Comparison of ENCODE assay signal across 22 cellular contexts in genomic region chr1:150053911-150054310, GRCh38. TPM values are rescaled to one million over a fixed set of nuclear protein-coding genes. Genes with fewer than 3 reads are reported as not detected.
A peak's percentile ranks its signal among the peaks of the same experiment; 100 is the strongest.
DNase-seq lines count a peak whose midpoint lies in the region; ATAC-seq and TF ChIP-seq lines count a peak whose summit lies in the region.
"Had no signal": no experiment of that assay in that cellular context is flagged by ENCODE, and none has a peak within 500 bp of the region (broad histone marks: within the 10 kb centered on the region; RNA-seq: fewer than 3 reads in every experiment).

No MANE protein-coding gene starts in this region.

- no peak overlapping the region for H3K27ac ChIP-seq in upper lobe of right lung
- H3K27ac ChIP-seq in PC-9: no peak overlapping the region
- H3K27ac ChIP-seq: body of pancreas, gastroesophageal sphincter, hepatocyte, pancreas, tibial nerve had no signal

- POLR2A ChIA-PET in PC-9 (lab: Charles Lee; ENCODE audit: unreplicated experiment): no interaction called here

- H3K4me3 ChIP-seq in NB4 (ENCODE audit: low read depth, low read length): no peak overlapping the region
- no peak overlapping the region for H3K4me3 ChIP-seq in upper lobe of right lung
- no peak overlapping the region for H3K4me3 ChIP-seq in PC-9
- H3K4me3 ChIP-seq: body of pancreas, gastroesophageal sphincter, hepatocyte, pancreas, tibial nerve had no signal

- no peaks in the 10 kb centered on the region for H3K36me3 ChIP-seq in upper lobe of right lung
- H3K36me3 ChIP-seq in PC-9 (ENCODE audit: low read depth): no peaks in the 10 kb centered on the region
- H3K36me3 ChIP-seq: gastroesophageal sphincter, pancreas, tibial nerve had no signal

- H3K9me2 ChIP-seq in PC-9 (ENCODE audit: insufficient read depth): no peaks in the 10 kb centered on the region

- H3K27me3 ChIP-seq in upper lobe of right lung (no peaks in the 10 kb centered on the region), PC-9 (ENCODE audit: insufficient read depth, low read depth) (no peaks in the 10 kb centered on the region)
- H3K27me3 ChIP-seq: body of pancreas, gastroesophageal sphincter, hepatocyte, pancreas, tibial nerve had no signal

- no peak overlapping the region for H2AFZ ChIP-seq in PC-9
- H2AFZ ChIP-seq: hepatocyte had no signal

- no TSS peak for BruUV-seq in PC-9 (replicated peaks; lab: Mats Ljungman, UMichigan)

- H4K20me1 ChIP-seq in PC-9 (ENCODE audit: insufficient read depth): no peaks in the 10 kb centered on the region

- H3K4me1 ChIP-seq in upper lobe of right lung (no peaks in the 10 kb centered on the region), PC-9 (replicated peaks; ENCODE audit: insufficient read depth) (peaks cover 18% of the 10 kb centered on the region; the same call in 1 of the 2 replicates)
- H3K4me1 ChIP-seq: body of pancreas, pancreas had no signal

- ATAC-seq in upper lobe of right lung (peak; percentile 17), GM19397 (IDR thresholded peaks at IDR 0.05; ENCODE audit: unreplicated experiment) (no peak)
- ATAC-seq: activated CD8-positive, alpha-beta memory T cell treated with anti-CD3 and anti-CD28 coated beads, Interleukin-2, amount 10 ng/mL, durations not matched to agents 7 days and 5 days; body of pancreas; gastroesophageal sphincter; left cardiac atrium; pancreas; SK-N-SH treated with all-trans-retinoic acid at 6 μM for 48 hours had no signal

- no peak overlapping the region for H3K4me2 ChIP-seq in PC-9
- H3K4me2 ChIP-seq: hepatocyte had no signal

- intact Hi-C loops in upper lobe of right lung (cut with DNase I): no loop called here
- intact Hi-C loops in PC-9 (cut with micrococcal nuclease; ENCODE audit: unreplicated experiment): no loop called here

- no peak for TF ChIP-seq POLR2A in NB4 (IDR thresholded peaks at IDR 0.05; ENCODE audit: extremely low read depth, insufficient read length)

- H3K9me3 ChIP-seq in upper lobe of right lung: no peaks in the 10 kb centered on the region
- H3K9me3 ChIP-seq in PC-9 (ENCODE audit: insufficient read depth, low read depth): no peaks in the 10 kb centered on the region
- H3K9me3 ChIP-seq: body of pancreas, gastroesophageal sphincter, pancreas, tibial nerve had no signal

- DNase-seq in GF-D8 (lab: John Stamatoyannopoulos, UW) (peak; percentile 87), NB4 (ENCODE audit: low read depth) (peak; percentile 76), SKM-1 (lab: John Stamatoyannopoulos, UW; ENCODE audit: unreplicated experiment) (peak; percentile 84), upper lobe of right lung (no peak), PC-9 (no peak), 8988T (no peak)
- DNase-seq: activated CD8-positive, alpha-beta memory T cell treated with anti-CD3 and anti-CD28 coated beads, Interleukin-2, amount 10 ng/mL, durations not matched to agents 7 days and 5 days; activated naive CD4-positive, alpha-beta T cell treated with Interleukin-2 at 50 U/mL for 16 hours; body of pancreas; CD4-positive, CD25-positive, alpha-beta regulatory T cell; left cardiac atrium; mammary epithelial cell; NCI-H1092; NCI-H187; NCI-H2171 treated with DMSO at 0.1 percent for 48 hours; nephron progenitor cell; pancreas had no signal

- CTCF ChIA-PET in PC-9 (lab: Charles Lee): no interaction called here

- H3K79me2 ChIP-seq in PC-9 (ENCODE audit: low read depth): no peaks in the 10 kb centered on the region
- H3K79me2 ChIP-seq: hepatocyte had no signal

- TF ChIP-seq CTCF in NB4 (IDR thresholded peaks at IDR 0.05; ENCODE audit: low read depth, low read length) (no peak), upper lobe of right lung (IDR thresholded peaks at IDR 0.05) (no peak), PC-9 (conservative IDR thresholded peaks at IDR 0.05) (no peak)

- no peaks in the 10 kb centered on the region; the same call in 1 of the 2 replicates for H3F3A ChIP-seq in PC-9 (ENCODE audit: insufficient read depth, low read depth)

RNA-seq across cellular contexts. Expression of gene VPS45, which starts 13.7 kb away (rescaled TPM):
- total RNA-seq in upper lobe of right lung (37.4 TPM), PC-9 (2021) (27.8 and 30.3 TPM in 2 replicates)

RNA-seq across cellular contexts. Expression of gene OTUD7B, which starts 43.4 kb away (rescaled TPM):
- 35.3 TPM for total RNA-seq in upper lobe of right lung
- total RNA-seq in PC-9 (2021): 30.2 and 30.7 TPM in 2 replicates

Comparison
In these comparisons a context has a peak if more than half of its experiments do, and no peak if none do; other contexts are left out.
1. DNase-seq: peak in GF-D8 (single experiment), NB4 (single experiment) and SKM-1 (single experiment); none in upper lobe of right lung (single experiment), PC-9 (0 of 2) and 8988T (single experiment).